22 cellular contexts compared by ENCODE assay signal in genomic region chr15:90105521-90105920, GRCh38. TPM values are rescaled to one million over a fixed set of nuclear protein-coding genes. Genes with fewer than 3 reads are reported as not detected.
DNase-seq lines count a peak whose midpoint lies in the region; ATAC-seq and TF ChIP-seq lines count a peak whose summit lies in the region.
"Had no signal": no experiment of that assay in that cellular context is flagged by ENCODE, and none has a peak within 500 bp of the region (broad histone marks: within the 10 kb centered on the region; RNA-seq: fewer than 3 reads in every experiment).

No MANE protein-coding gene starts in this region.

- H3K4me2 ChIP-seq in osteoblast (ENCODE audit: insufficient read depth, low read length): no peak overlapping the region
- H3K4me2 ChIP-seq: GM23338 had no signal

- no peaks in the 10 kb centered on the region for H4K20me1 ChIP-seq in osteoblast (ENCODE audit: insufficient read depth, low read length)

- ATAC-seq in left cardiac atrium: no peak
- no peak for ATAC-seq in CD8-positive, alpha-beta T cell
- ATAC-seq: GM23338, HCT116, HepG2 had no signal

- H3K36me3 ChIP-seq in esophagus muscularis mucosa (no peaks in the 10 kb centered on the region), osteoblast (ENCODE audit: insufficient read depth, low read length) (no peaks in the 10 kb centered on the region), stomach (no peaks in the 10 kb centered on the region)
- H3K36me3 ChIP-seq in CD8-positive, alpha-beta T cell (ENCODE audit: insufficient read depth, low read length): no peaks in the 10 kb centered on the region
- H3K36me3 ChIP-seq: BE2C had no signal

- H3K27me3 ChIP-seq in esophagus muscularis mucosa (no peaks in the 10 kb centered on the region), osteoblast (ENCODE audit: insufficient read depth, low read length) (no peaks in the 10 kb centered on the region), stomach (no peaks in the 10 kb centered on the region)
- no peaks in the 10 kb centered on the region for H3K27me3 ChIP-seq in CD8-positive, alpha-beta T cell (ENCODE audit: insufficient read depth, low read length)
- H3K27me3 ChIP-seq: BE2C had no signal

- H3K27ac Mint-ChIP-seq in CD8-positive, alpha-beta T cell: no peak overlapping the region

- TF ChIP-seq POLR2A in esophagus muscularis mucosa (IDR thresholded peaks at IDR 0.05; ENCODE audit: low read depth) (no peak), stomach (IDR thresholded peaks at IDR 0.05) (no peak)

- no peak overlapping the region for H3K4me3 ChIP-seq in esophagus muscularis mucosa
- no peak overlapping the region for H3K4me3 ChIP-seq in osteoblast (ENCODE audit: insufficient read depth, low read length)
- no peak overlapping the region for H3K4me3 ChIP-seq in stomach
- no peak overlapping the region for H3K4me3 ChIP-seq in CD8-positive, alpha-beta T cell (ENCODE audit: low read depth, low read length)
- H3K4me3 ChIP-seq: GM23338 had no signal

- POLR2A ChIA-PET in CD8-positive, alpha-beta T cell (lab: Charles Lee): no interaction called here

- TF ChIP-seq CTCF in esophagus muscularis mucosa (IDR thresholded peaks at IDR 0.05) (no peak), osteoblast (IDR thresholded peaks at IDR 0.05; ENCODE audit: extremely low read depth, low read depth, low read length) (no peak), stomach (IDR thresholded peaks at IDR 0.05) (no peak)
- TF ChIP-seq CTCF in CD8-positive, alpha-beta T cell (IDR thresholded peaks at IDR 0.05): no peak

- DNase-seq in cardiac septum (ENCODE audit: low spot score): peak; percentile 19
- DNase-seq in left cardiac atrium: no peak
- no peak for DNase-seq in esophagus muscularis mucosa (ENCODE audit: extremely low spot score)
- DNase-seq in osteoblast (ENCODE audit: insufficient read length, low spot score, missing footprints): peak; percentile 79
- no peak for DNase-seq in stomach
- no peak for DNase-seq in CD8-positive, alpha-beta T cell
- no peak for DNase-seq in activated T-cell treated with anti-CD3 and anti-CD28 coated beads for 4 hours
- DNase-seq in stimulated activated CD4-positive, alpha-beta T cell treated with anti-CD3 and anti-CD28 coated beads, Interleukin-2, amount 100 ng/mL, for 48 hours: no peak
- DNase-seq: BE2C; CD8-positive, alpha-beta memory T cell; DMS79; KBM-7; NCI-H1105 treated with DMSO at 0.1 percent for 48 hours; NCI-H1694 treated with DMSO at 0.1 percent for 48 hours; NCI-H2107; NCI-H510A; NCI-H748 treated with DMSO at 0.1 percent for 48 hours; NK-92 treated with Interleukin-12 subunit alpha and Interleukin-12 subunit beta, amount 100 ng/mL, for 24 hours; SHP77 had no signal

- peaks cover 7% of the 10 kb centered on the region for H3K79me2 ChIP-seq in osteoblast (ENCODE audit: insufficient read depth, low read length)

- no peaks in the 10 kb centered on the region for H3K9me3 Mint-ChIP-seq in CD8-positive, alpha-beta T cell
- H3K9me3 Mint-ChIP-seq: GM23338 had no signal

- 67% methylated on average over 7 of the region's 7 CpGs for WGBS in esophagus muscularis mucosa
- 83 to 95% (median 90%) methylated on average over 7 of the region's 7 CpGs for WGBS in stomach, 5 donors

- H3K27ac ChIP-seq in esophagus muscularis mucosa (replicated peaks in 1 of 4) (peak overlapping the region; percentile 94 to 99 (median 98)), osteoblast (ENCODE audit: low read depth, low read length) (no peak overlapping the region), stomach (peak overlapping the region in 4 of 5 donors; percentile 3 to 98 (median 96))
- H3K27ac ChIP-seq in CD8-positive, alpha-beta T cell (ENCODE audit: low read depth, low read length): no peak overlapping the region

- CTCF ChIA-PET in CD8-positive, alpha-beta T cell (lab: Charles Lee): no interaction called here

- intact Hi-C loops in cardiac septum (cut with DNase I): no loop called here
- intact Hi-C loops in left cardiac atrium (cut with DNase I): no loop called here
- intact Hi-C loops in esophagus muscularis mucosa (cut with DNase I): no loop called here
- intact Hi-C loops in stomach (cut with DNase I; ENCODE audit: low total_unique reads): no loop called here
- intact Hi-C loops in CD8-positive, alpha-beta T cell (cut with DNase I, micrococcal nuclease): loop anchor here (10.0 kb wide), 3 partner anchors 289 to 829 kb away; partner anchors contain the start of genes HDDC3 (in 1 of the 2), TICRR (in 1 of the 2) and UNC45A (in 1 of the 2)

- peaks cover 3% of the 10 kb centered on the region for H3K27me3 Mint-ChIP-seq in CD8-positive, alpha-beta T cell (ENCODE audit: low read depth)
- H3K27me3 Mint-ChIP-seq: CD8-positive, alpha-beta memory T cell had no signal

- H3K36me3 Mint-ChIP-seq in CD8-positive, alpha-beta T cell: peaks cover 3% of the 10 kb centered on the region

- H3K4me1 Mint-ChIP-seq in CD8-positive, alpha-beta T cell (ENCODE audit: low read depth): peaks cover 21% of the 10 kb centered on the region

- H3K4me1 ChIP-seq in esophagus muscularis mucosa: peaks cover 29 to 62% (median 59%) of the 10 kb centered on the region in 4 donors
- H3K4me1 ChIP-seq in osteoblast (ENCODE audit: insufficient read depth, low read length): peaks cover 20% of the 10 kb centered on the region
- peaks cover 20 to 50% (median 29%) of the 10 kb centered on the region in 4 donors for H3K4me1 ChIP-seq in stomach
- H3K4me1 ChIP-seq in CD8-positive, alpha-beta T cell (ENCODE audit: insufficient read depth, low read length): peaks cover 10% of the 10 kb centered on the region

- H3K4me3 Mint-ChIP-seq in CD8-positive, alpha-beta T cell: no peak overlapping the region
- H3K4me3 Mint-ChIP-seq: GM23338 had no signal

- H2AFZ ChIP-seq in osteoblast (ENCODE audit: low read length): no peak overlapping the region
- H2AFZ ChIP-seq: GM23338 had no signal

- no peak for TF ChIP-seq EP300 in esophagus muscularis mucosa (IDR thresholded peaks at IDR 0.05)
- no peak for TF ChIP-seq EP300 in stomach (IDR thresholded peaks at IDR 0.05)

- no peaks in the 10 kb centered on the region for H3K9me3 ChIP-seq in esophagus muscularis mucosa
- no peaks in the 10 kb centered on the region for H3K9me3 ChIP-seq in osteoblast (ENCODE audit: low read depth, low read length)
- H3K9me3 ChIP-seq in stomach: no peaks in the 10 kb centered on the region
- H3K9me3 ChIP-seq in CD8-positive, alpha-beta T cell (ENCODE audit: low read length): no peaks in the 10 kb centered on the region
- H3K9me3 ChIP-seq: BE2C had no signal

RNA-seq across cellular contexts. Expression of gene IDH2, which starts 3.3 kb away (rescaled TPM):
- total RNA-seq in cardiac septum (455 TPM), left cardiac atrium (100 to 1,000 TPM; 242 to 257 TPM), esophagus muscularis mucosa (100 to 1,000 TPM; 119 to 228 (median 171) TPM), osteoblast (51.0 and 61.6 TPM in 2 replicates), stomach (100 to 1,000 TPM in 3 of 5 donors, 10 to 100 TPM in 2; 12.3 to 186 (median 125) TPM)
- polyA plus RNA-seq in stomach: 100 to 1,000 TPM; 109 to 149 (median 109) TPM
- 10 to 100 TPM; 41.5 to 42.2 TPM for total RNA-seq in CD8-positive, alpha-beta T cell

Comparison
In these comparisons a context has a peak if more than half of its experiments do, and no peak if none do; other contexts are left out.
1. DNase-seq: peak in cardiac septum (single experiment) and osteoblast (single experiment); none in left cardiac atrium (single experiment), esophagus muscularis mucosa (single experiment), stomach (single experiment), CD8-positive, alpha-beta T cell (0 of 7), activated T-cell treated with anti-CD3 and anti-CD28 coated beads for 4 hours (single experiment) and stimulated activated CD4-positive, alpha-beta T cell treated with anti-CD3 and anti-CD28 coated beads, Interleukin-2, amount 100 ng/mL, for 48 hours (0 of 2).
2. H3K27ac ChIP-seq: peak in esophagus muscularis mucosa (4 of 4) and stomach (4 of 5); none in osteoblast (single experiment) and CD8-positive, alpha-beta T cell (single experiment).
3. intact Hi-C loops: an anchor here in CD8-positive, alpha-beta T cell (10.0 kb wide); none called in cardiac septum, left cardiac atrium, esophagus muscularis mucosa and stomach.